ENCODE assay signal across 27 cellular contexts in the genomic region with DNA sequence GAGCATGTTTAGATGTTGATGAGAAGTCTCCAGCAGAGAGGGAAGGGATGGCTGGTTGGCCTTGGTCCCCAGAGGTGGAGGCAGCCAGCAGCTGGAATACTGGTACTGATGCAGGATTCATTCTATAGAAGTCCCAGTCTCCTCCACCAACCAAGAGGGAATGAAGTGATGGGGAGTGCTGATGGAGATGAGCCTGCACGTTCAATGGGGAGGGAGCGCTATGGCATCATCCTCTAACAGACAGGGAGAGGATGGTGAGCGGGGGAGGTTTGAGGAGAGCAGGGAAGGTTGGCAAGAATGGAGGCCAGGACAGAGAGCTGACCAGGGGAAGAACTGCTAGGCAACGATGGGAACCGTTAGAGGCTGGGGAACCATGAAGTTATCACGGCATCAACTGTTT.
"Had no signal": no experiment of that assay in that cellular context is flagged by ENCODE, and none has a peak within 500 bp of the region (broad histone marks: within the 10 kb centered on the region; RNA-seq: fewer than 3 reads in every experiment).

No MANE protein-coding gene starts in this region.

- H3K9me3 Mint-ChIP-seq: activated naive CD4-positive, alpha-beta T cell treated with anti-CD3 and anti-CD28 coated beads, Interleukin-2, amount 10 ng/mL, durations not matched to agents 7 days and 5 days; activated naive CD8-positive, alpha-beta T cell treated with anti-CD3 and anti-CD28 coated beads, Interleukin-2, amount 10 ng/mL, durations not matched to agents 7 days and 5 days; activated T-cell treated with anti-CD3 and anti-CD28 coated beads, Interleukin-2, amount 50 U/mL, for 24 hours; brain; endodermal cell; mesothelial cell of epicardium; naive B cell; nephron progenitor cell; stimulated activated naive B cell treated with anti-CD40 and anti-IgM and Interleukin-4, amounts not matched to agents 10 μg/mL and 1 μg/mL and 100 μg/mL, for 72 hours had no signal

- DNase-seq: activated CD4-positive, alpha-beta T cell treated with anti-CD3 and anti-CD28 coated beads for 36 hours; activated CD4-positive, CD25-positive, alpha-beta regulatory T cell; activated CD8-positive, alpha-beta memory T cell treated with anti-CD3 and anti-CD28 coated beads, Interleukin-2, amount 50 U/mL, for 4 hours; activated gamma-delta T cell; activated naive CD4-positive, alpha-beta T cell treated with anti-CD3 and anti-CD28 coated beads, Interleukin-2, amount 10 ng/mL, durations not matched to agents 7 days and 5 days; activated naive CD8-positive, alpha-beta T cell treated with anti-CD3 and anti-CD28 coated beads, Interleukin-2, amount 10 ng/mL, durations not matched to agents 7 days and 5 days; activated T-cell treated with anti-CD3 and anti-CD28 coated beads, Interleukin-2, amount 50 U/mL, for 24 hours; endodermal cell; foreskin keratinocyte; heart left ventricle; hypothalamus; left lung; mammary epithelial cell; naive B cell; nephron progenitor cell; ovary; stimulated activated CD4-positive, alpha-beta T cell treated with anti-CD3 and anti-CD28 coated beads, Interleukin-15, amount 100 ng/mL, for 24 hours; stimulated activated CD4-positive, alpha-beta T cell treated with anti-CD3 and anti-CD28 coated beads, Interleukin-2, amount 100 ng/mL, for 24 hours; stimulated activated naive B cell treated with anti-CD40 and anti-IgM and Interleukin-4, amounts not matched to agents 10 μg/mL and 1 μg/mL and 100 μg/mL, for 72 hours; trophoblast cell had no signal

- H3K4me1 ChIP-seq: ascending aorta, foreskin keratinocyte, heart left ventricle, left lung, right atrium auricular region had no signal

- H3K36me3 Mint-ChIP-seq: activated naive CD4-positive, alpha-beta T cell treated with anti-CD3 and anti-CD28 coated beads, Interleukin-2, amount 10 ng/mL, durations not matched to agents 7 days and 5 days; activated naive CD8-positive, alpha-beta T cell treated with anti-CD3 and anti-CD28 coated beads, Interleukin-2, amount 10 ng/mL, durations not matched to agents 7 days and 5 days; brain; mesothelial cell of epicardium; stimulated activated naive B cell treated with anti-CD40 and anti-IgM and Interleukin-4, amounts not matched to agents 10 μg/mL and 1 μg/mL and 100 μg/mL, for 72 hours had no signal

- H3K9me3 ChIP-seq: ascending aorta, heart left ventricle, left lung, neutrophil, ovary, right atrium auricular region had no signal

- H3K4me3 Mint-ChIP-seq: activated CD4-positive, alpha-beta T cell treated with anti-CD3 and anti-CD28 coated beads for 36 hours; activated naive CD4-positive, alpha-beta T cell treated with anti-CD3 and anti-CD28 coated beads, Interleukin-2, amount 10 ng/mL, durations not matched to agents 7 days and 5 days; activated naive CD8-positive, alpha-beta T cell treated with anti-CD3 and anti-CD28 coated beads, Interleukin-2, amount 10 ng/mL, durations not matched to agents 7 days and 5 days; activated T-cell treated with anti-CD3 and anti-CD28 coated beads, Interleukin-2, amount 50 U/mL, for 24 hours; brain; endodermal cell; mesothelial cell of epicardium; naive B cell; nephron progenitor cell; stimulated activated naive B cell treated with anti-CD40 and anti-IgM and Interleukin-4, amounts not matched to agents 10 μg/mL and 1 μg/mL and 100 μg/mL, for 72 hours had no signal

- H3K27me3 ChIP-seq: ascending aorta, cardiac muscle cell, ovary, right atrium auricular region had no signal

- H3K27ac ChIP-seq: ascending aorta, cardiac muscle cell, foreskin keratinocyte, heart left ventricle, left lung, neutrophil, ovary, right atrium auricular region had no signal

- H3K4me3 ChIP-seq: ascending aorta, cardiac muscle cell, heart left ventricle, left lung, ovary, right atrium auricular region, smooth muscle cell had no signal

- H3K4me1 Mint-ChIP-seq: activated naive CD4-positive, alpha-beta T cell treated with anti-CD3 and anti-CD28 coated beads, Interleukin-2, amount 10 ng/mL, durations not matched to agents 7 days and 5 days; activated naive CD8-positive, alpha-beta T cell treated with anti-CD3 and anti-CD28 coated beads, Interleukin-2, amount 10 ng/mL, durations not matched to agents 7 days and 5 days; endodermal cell; mesothelial cell of epicardium; nephron progenitor cell had no signal

- H3K27ac Mint-ChIP-seq: activated CD4-positive, alpha-beta T cell treated with anti-CD3 and anti-CD28 coated beads for 36 hours; activated naive CD4-positive, alpha-beta T cell treated with anti-CD3 and anti-CD28 coated beads, Interleukin-2, amount 10 ng/mL, durations not matched to agents 7 days and 5 days; activated naive CD8-positive, alpha-beta T cell treated with anti-CD3 and anti-CD28 coated beads, Interleukin-2, amount 10 ng/mL, durations not matched to agents 7 days and 5 days; activated T-cell treated with anti-CD3 and anti-CD28 coated beads, Interleukin-2, amount 50 U/mL, for 24 hours; brain; endodermal cell; mesothelial cell of epicardium; naive B cell; nephron progenitor cell; stimulated activated naive B cell treated with anti-CD40 and anti-IgM and Interleukin-4, amounts not matched to agents 10 μg/mL and 1 μg/mL and 100 μg/mL, for 72 hours had no signal

- H3K36me3 ChIP-seq: ascending aorta, cardiac muscle cell, heart left ventricle, left lung, neutrophil, ovary, right atrium auricular region had no signal
